ENCODE assay signal across 1 cellular context in genomic region chr1:206039046-206039929, GRCh38.
TF ChIP-seq lines count a peak whose summit lies in the region.

No MANE protein-coding gene starts in this region.

TF ChIP-seq in HEK293, 187 proteins besides CTCF, POLR2A, EP300 and RAD21 (continued from another document):
- TF ChIP-seq ZBTB49 (tag by site-specific recombination; IDR thresholded peaks at IDR 0.05; ENCODE audit: low read depth) (no peak), ZNF792 (tag by site-specific recombination; IDR thresholded peaks at IDR 0.05) (0 out of 2 replicates have a peak, but pooled peaks have one; percentile 57), GFI1B (tag by site-specific recombination; IDR thresholded peaks at IDR 0.05) (no peak), ZNF664 (tag by site-specific recombination; IDR thresholded peaks at IDR 0.05) (peak; percentile 79; the same call in 1 of the 2 replicates), ZNF354C (tag by site-specific recombination; IDR thresholded peaks at IDR 0.05; ENCODE audit: borderline replicate concordance, low read depth) (no peak), ZNF544 (tag by site-specific recombination; IDR thresholded peaks at IDR 0.05) (no peak)
